ENCODE assay signal across 9 cellular contexts in the genomic region with DNA sequence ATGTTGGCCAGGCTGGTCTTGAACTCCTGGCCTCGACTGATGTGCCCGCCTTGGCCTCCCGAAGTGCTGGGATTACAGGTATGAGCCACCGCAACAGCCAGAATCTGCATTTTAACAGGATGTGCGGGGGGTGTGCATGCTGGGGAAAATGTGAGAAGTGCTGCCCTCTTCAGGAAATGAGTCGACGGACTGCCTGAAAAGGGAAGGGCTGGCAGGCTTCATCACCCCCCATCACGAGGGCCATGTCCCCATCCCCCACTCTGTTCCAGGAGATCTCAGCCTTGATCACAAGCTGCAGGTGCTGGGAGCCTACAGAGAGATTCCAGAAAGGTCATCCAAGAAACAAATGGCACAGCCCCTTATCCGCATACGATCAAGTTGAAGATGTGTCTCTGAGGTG.
DNase-seq lines count a peak whose midpoint lies in the region; ATAC-seq and TF ChIP-seq lines count a peak whose summit lies in the region.
"Had no signal": no experiment of that assay in that cellular context is flagged by ENCODE, and none has a peak within 500 bp of the region (broad histone marks: within the 10 kb centered on the region; RNA-seq: fewer than 3 reads in every experiment).

No MANE protein-coding gene starts in this region.

- WGBS in psoas muscle, 3 donors, result 28 to 49% (median 37%) methylated on average over 10 of the region's 10 CpGs

- H3K79me2 ChIP-seq in Karpas-422 (ENCODE audit: low read length), result no peaks in the 10 kb centered on the region

- TF ChIP-seq CTCF in WERI-Rb-1 (IDR thresholded peaks at IDR 0.05; ENCODE audit: low read depth, low read length) (peak; percentile 84), mucosa of descending colon (IDR thresholded peaks at IDR 0.05) (no peak), psoas muscle (IDR thresholded peaks at IDR 0.05) (no peak), dorsolateral prefrontal cortex (IDR thresholded peaks at IDR 0.05 in 54 of 56, conservative IDR thresholded peaks at IDR 0.05 in 2 of 56; ENCODE audit: low read depth in 1 of 56, partially characterized antibody in 56 of 56) (peak in 28 of 56 donors; percentile 10 to 49 (median 32)), tibial artery (IDR thresholded peaks at IDR 0.05) (no peak)

- H3K4me3 ChIP-seq in Karpas-422 (ENCODE audit: low read length), result no peak overlapping the region
- no peak overlapping the region for H3K4me3 ChIP-seq in WERI-Rb-1 (ENCODE audit: low read depth, low read length)
- no peak overlapping the region for H3K4me3 ChIP-seq in mucosa of descending colon
- H3K4me3 ChIP-seq in psoas muscle, result no peak overlapping the region
- no peak overlapping the region for H3K4me3 ChIP-seq in dorsolateral prefrontal cortex
- H3K4me3 ChIP-seq in tibial artery, result no peak overlapping the region

- H3K4me2 ChIP-seq in Karpas-422 (ENCODE audit: low read depth, low read length, poor library complexity, severe bottlenecking), result no peak overlapping the region

- no peak overlapping the region for H3K9ac ChIP-seq in Karpas-422 (ENCODE audit: low read length)

- ATAC-seq in mucosa of descending colon, result peak; percentile 23
- no peak for ATAC-seq in psoas muscle

- no peaks in the 10 kb centered on the region for H3K36me3 ChIP-seq in Karpas-422 (ENCODE audit: insufficient read depth, low read length)
- H3K36me3 ChIP-seq in WERI-Rb-1, result no peaks in the 10 kb centered on the region
- no peaks in the 10 kb centered on the region for H3K36me3 ChIP-seq in mucosa of descending colon (ENCODE audit: low read depth)
- no peaks in the 10 kb centered on the region for H3K36me3 ChIP-seq in psoas muscle (ENCODE audit: insufficient read depth in 1 of 2, low read depth in 1 of 2)
- no peaks in the 10 kb centered on the region for H3K36me3 ChIP-seq in tibial artery

- no peaks in the 10 kb centered on the region for H3K9me2 ChIP-seq in Karpas-422 (replicated peaks; ENCODE audit: insufficient read depth, low read length)

- H3K4me1 ChIP-seq in Karpas-422 (ENCODE audit: low read length) (no peaks in the 10 kb centered on the region), mucosa of descending colon (ENCODE audit: low read depth) (no peaks in the 10 kb centered on the region), psoas muscle (no peaks in the 10 kb centered on the region), tibial artery (no peaks in the 10 kb centered on the region)

- no peaks in the 10 kb centered on the region for H4K20me1 ChIP-seq in Karpas-422 (ENCODE audit: insufficient read depth, low read depth, low read length)

- H3K27ac ChIP-seq in Karpas-422 (ENCODE audit: low read length), result no peak overlapping the region
- no peak overlapping the region for H3K27ac ChIP-seq in WERI-Rb-1
- H3K27ac ChIP-seq in psoas muscle, result no peak overlapping the region
- H3K27ac ChIP-seq in dorsolateral prefrontal cortex, result no peak overlapping the region
- H3K27ac ChIP-seq in tibial artery, result no peak overlapping the region

- DNase-seq in DMS53 treated with DMSO at 0.1 percent for 48 hours (lab: John Stamatoyannopoulos, UW; ENCODE audit: unreplicated experiment) (peak; percentile 42), Karpas-422 (peak; percentile 71), WERI-Rb-1 (peak; percentile 87), mucosa of descending colon (no peak), psoas muscle (no peak), COR-L47 (lab: John Stamatoyannopoulos, UW) (no peak), dorsolateral prefrontal cortex (no peak), tibial artery (no peak)
- DNase-seq: natural killer cell had no signal

- H3K27me3 ChIP-seq in Karpas-422 (ENCODE audit: low read length) (no peaks in the 10 kb centered on the region), WERI-Rb-1 (ENCODE audit: insufficient read depth, low read depth, severe bottlenecking) (no peaks in the 10 kb centered on the region), psoas muscle (ENCODE audit: insufficient read depth in 3 of 3, low read length in 2 of 3) (peaks cover 0 to 24% (median 1%) of the 10 kb centered on the region in 3 donors), dorsolateral prefrontal cortex (peaks cover 0 to 38% (median 0%) of the 10 kb centered on the region in 45 donors), tibial artery (peaks cover 0 to 67% of the 10 kb centered on the region in 2 donors)

- H3K9me3 ChIP-seq in Karpas-422 (ENCODE audit: low read length), result no peaks in the 10 kb centered on the region
- no peaks in the 10 kb centered on the region for H3K9me3 ChIP-seq in WERI-Rb-1 (ENCODE audit: severe bottlenecking)
- H3K9me3 ChIP-seq in mucosa of descending colon, result no peaks in the 10 kb centered on the region
- no peaks in the 10 kb centered on the region for H3K9me3 ChIP-seq in psoas muscle
- no peaks in the 10 kb centered on the region for H3K9me3 ChIP-seq in tibial artery

- intact Hi-C loops in mucosa of descending colon (cut with DNase I, micrococcal nuclease), result no loop called here
- intact Hi-C loops in psoas muscle (cut with DNase I), result no loop called here
- intact Hi-C loops in dorsolateral prefrontal cortex (cut with DNase I), result no loop called here
- intact Hi-C loops in tibial artery (cut with DNase I; ENCODE audit: low total_unique reads), result no loop called here

- H2AFZ ChIP-seq in Karpas-422 (ENCODE audit: low read length), result no peak overlapping the region

Comparison
In these comparisons a context has a peak if more than half of its experiments do, and no peak if none do; other contexts are left out.
1. DNase-seq: peak in DMS53 treated with DMSO at 0.1 percent for 48 hours (single experiment), Karpas-422 (single experiment) and WERI-Rb-1 (single experiment); none in mucosa of descending colon (0 of 3), psoas muscle (0 of 2), COR-L47 (single experiment), dorsolateral prefrontal cortex (0 of 10) and tibial artery (0 of 2).